7 cellular contexts compared by ENCODE assay signal in genomic region chr1:19715334-19716203, GRCh38. TPM values are rescaled to one million over a fixed set of nuclear protein-coding genes. Genes with fewer than 3 reads are reported as not detected.
A peak's percentile ranks its signal among the peaks of the same experiment; 100 is the strongest.
DNase-seq lines count a peak whose midpoint lies in the region; ATAC-seq, FAIRE-seq and TF ChIP-seq lines count a peak whose summit lies in the region.

No MANE protein-coding gene starts in this region.

- H3F3A ChIP-seq in PC-3 (ENCODE audit: low read length, unreplicated experiment): no peaks in the 10 kb centered on the region

- H3K9ac ChIP-seq in PC-3 (ENCODE audit: low read length): no peak overlapping the region

- H3K36me3 ChIP-seq in PC-3 (ENCODE audit: low read depth, low read length) (no peaks in the 10 kb centered on the region), esophagus muscularis mucosa (peaks cover 0 to 28% (median 7%) of the 10 kb centered on the region in 4 donors)

- WGBS in esophagus muscularis mucosa: 47% methylated on average over 9 of the region's 12 CpGs

- TF ChIP-seq CTCF in PC-3 (conservative IDR thresholded peaks at IDR 0.05; ENCODE audit: low read depth, low read length) (peak; percentile 90), esophagus muscularis mucosa (IDR thresholded peaks at IDR 0.05) (peak; percentile 82 to 92 (median 91))

- no peak overlapping the region for H3K27ac ChIP-seq in PC-3 (ENCODE audit: low read length)
- no peak overlapping the region for H3K27ac ChIP-seq in esophagus muscularis mucosa (replicated peaks in 1 of 4)

- no peaks in the 10 kb centered on the region for H3K27me3 Mint-ChIP-seq in natural killer cell treated with Interleukin-12 subunit alpha and Interleukin-12 subunit beta and Interleukin-15 and Interleukin-18, amount 100 ng/mL, for 72 hours
- no peaks in the 10 kb centered on the region for H3K27me3 Mint-ChIP-seq in stimulated activated naive B cell treated with anti-CD40 and anti-IgM and Interleukin-4, amounts not matched to agents 10 μg/mL and 1 μg/mL and 100 μg/mL, for 72 hours

- intact Hi-C loops in PC-3 (cut with micrococcal nuclease) (loop anchor here (1.0 to 5.0 kb wide), 3 partner anchors 37 to 157 kb away; no protein-coding TSS in a partner anchor), esophagus muscularis mucosa (cut with DNase I) (loop anchor here (5.0 kb wide), 2 partner anchors 47 to 97 kb away; no protein-coding TSS in a partner anchor)

- no peak for TF ChIP-seq POLR2A in esophagus muscularis mucosa (IDR thresholded peaks at IDR 0.05; ENCODE audit: low read depth)

- BruUV-seq in PC-3 (replicated peaks; lab: Mats Ljungman, UMichigan): no TSS peak

- H3K9me2 ChIP-seq in PC-3 (replicated peaks; ENCODE audit: low read length): no peaks in the 10 kb centered on the region

- peaks cover under 1% of the 10 kb centered on the region for H3K36me3 Mint-ChIP-seq in natural killer cell treated with Interleukin-12 subunit alpha and Interleukin-12 subunit beta and Interleukin-15 and Interleukin-18, amount 100 ng/mL, for 72 hours
- H3K36me3 Mint-ChIP-seq in stimulated activated naive B cell treated with anti-CD40 and anti-IgM and Interleukin-4, amounts not matched to agents 10 μg/mL and 1 μg/mL and 100 μg/mL, for 72 hours: peaks cover 9 to 16% of the 10 kb centered on the region in 2 donors

- no peak for TF ChIP-seq EP300 in esophagus muscularis mucosa (IDR thresholded peaks at IDR 0.05)

- FAIRE-seq in GM18507 (lab: Jason Lieb, UNC): peak; percentile 87

- H3K9me3 ChIP-seq in PC-3 (ENCODE audit: low read length) (no peaks in the 10 kb centered on the region), esophagus muscularis mucosa (no peaks in the 10 kb centered on the region)

- H3K4me3 ChIP-seq in PC-3 (ENCODE audit: low read length) (no peak overlapping the region), esophagus muscularis mucosa (no peak overlapping the region)

- H3K4me1 Mint-ChIP-seq in natural killer cell treated with Interleukin-12 subunit alpha and Interleukin-12 subunit beta and Interleukin-15 and Interleukin-18, amount 100 ng/mL, for 72 hours (ENCODE audit: low read depth in 2 of 2): peaks cover 12% of the 10 kb centered on the region in 2 donors
- peaks cover 5 to 6% of the 10 kb centered on the region in 2 donors for H3K4me1 Mint-ChIP-seq in stimulated activated naive B cell treated with anti-CD40 and anti-IgM and Interleukin-4, amounts not matched to agents 10 μg/mL and 1 μg/mL and 100 μg/mL, for 72 hours

- DNase-seq in GM18507 (ENCODE audit: extremely low spot score, insufficient read length, low read depth) (peak; percentile 70), Kasumi-1 (lab: John Stamatoyannopoulos, UW) (peak; percentile 92), PC-3 (peak; percentile 97), activated T-cell treated with anti-CD3 and anti-CD28 coated beads for 24 hours (ENCODE audit: low read depth) (peak; percentile 77), esophagus muscularis mucosa (ENCODE audit: extremely low spot score) (peak; percentile 97)
- DNase-seq in natural killer cell treated with Interleukin-12 subunit alpha and Interleukin-12 subunit beta and Interleukin-15 and Interleukin-18, amount 100 ng/mL, for 72 hours (ENCODE audit: low spot score): peak; percentile 89
- peak; percentile 71 for DNase-seq in stimulated activated naive B cell treated with anti-CD40 and anti-IgM and Interleukin-4, amounts not matched to agents 10 μg/mL and 1 μg/mL and 100 μg/mL, for 72 hours

- H3K9me3 Mint-ChIP-seq in natural killer cell treated with Interleukin-12 subunit alpha and Interleukin-12 subunit beta and Interleukin-15 and Interleukin-18, amount 100 ng/mL, for 72 hours: no peaks in the 10 kb centered on the region
- no peaks in the 10 kb centered on the region for H3K9me3 Mint-ChIP-seq in stimulated activated naive B cell treated with anti-CD40 and anti-IgM and Interleukin-4, amounts not matched to agents 10 μg/mL and 1 μg/mL and 100 μg/mL, for 72 hours

- POLR2A ChIA-PET in PC-3 (lab: Charles Lee; ENCODE audit: unreplicated experiment): no interaction called here

- H3K4me3 Mint-ChIP-seq in natural killer cell treated with Interleukin-12 subunit alpha and Interleukin-12 subunit beta and Interleukin-15 and Interleukin-18, amount 100 ng/mL, for 72 hours: no peak overlapping the region
- H3K4me3 Mint-ChIP-seq in stimulated activated naive B cell treated with anti-CD40 and anti-IgM and Interleukin-4, amounts not matched to agents 10 μg/mL and 1 μg/mL and 100 μg/mL, for 72 hours: no peak overlapping the region

- CTCF ChIA-PET in PC-3 (lab: Charles Lee): interaction anchor here (0.6 to 1.0 kb wide), 6 partner anchors 9 to 202 kb away, joined by 3 to 7 read pairs (median 5); no protein-coding TSS in a partner anchor

- H3K4me1 ChIP-seq in PC-3 (ENCODE audit: insufficient read depth, low read length) (no peaks in the 10 kb centered on the region), esophagus muscularis mucosa (peaks cover 0 to 14% (median 11%) of the 10 kb centered on the region in 4 donors)

- peak; percentile 99 for ATAC-seq in PC-3
- ATAC-seq in natural killer cell treated with Interleukin-12 subunit alpha and Interleukin-12 subunit beta and Interleukin-15 and Interleukin-18, amount 100 ng/mL, for 72 hours: peak; percentile 80 to 90
- ATAC-seq in stimulated activated naive B cell treated with anti-CD40 and anti-IgM and Interleukin-4, amounts not matched to agents 10 μg/mL and 1 μg/mL and 100 μg/mL, for 72 hours (replicated peaks): peak; percentile 96 to 98

- H3K4me2 ChIP-seq in PC-3 (ENCODE audit: low read length): peak overlapping the region; percentile 15; the same call in 1 of the 2 replicates

- H3K27me3 ChIP-seq in PC-3 (ENCODE audit: low read length): no peaks in the 10 kb centered on the region
- H3K27me3 ChIP-seq in esophagus muscularis mucosa: no peaks in the 10 kb centered on the region

- H2AFZ ChIP-seq in PC-3 (ENCODE audit: low read length): peak overlapping the region; percentile 4; the same call in 1 of the 2 replicates

- H3K27ac Mint-ChIP-seq in natural killer cell treated with Interleukin-12 subunit alpha and Interleukin-12 subunit beta and Interleukin-15 and Interleukin-18, amount 100 ng/mL, for 72 hours: no peak overlapping the region
- H3K27ac Mint-ChIP-seq in stimulated activated naive B cell treated with anti-CD40 and anti-IgM and Interleukin-4, amounts not matched to agents 10 μg/mL and 1 μg/mL and 100 μg/mL, for 72 hours: no peak overlapping the region

- no peaks in the 10 kb centered on the region for H4K20me1 ChIP-seq in PC-3 (ENCODE audit: low read length)

- H3K79me2 ChIP-seq in PC-3 (ENCODE audit: low read length): no peaks in the 10 kb centered on the region

RNA-seq across cellular contexts. Expression of gene HTR6, which starts 50.9 kb away (rescaled TPM):
- total RNA-seq in PC-3 (2014; rRNA removed) (not detected in 2 replicates), esophagus muscularis mucosa (not detected)
- total RNA-seq in natural killer cell treated with Interleukin-12 subunit alpha and Interleukin-12 subunit beta and Interleukin-15 and Interleukin-18, amount 100 ng/mL, for 72 hours: not detected
